Comparison of ENCODE assay signal across 23 cellular contexts in genomic region chr3:5531741-5532140, GRCh38.
"Had no signal": no experiment of that assay in that cellular context is flagged by ENCODE, and none has a peak within 500 bp of the region (broad histone marks: within the 10 kb centered on the region; RNA-seq: fewer than 3 reads in every experiment).

No MANE protein-coding gene starts in this region.

- H3K4me3 ChIP-seq: body of pancreas, breast epithelium had no signal

- H3K27me3 ChIP-seq: body of pancreas had no signal

- H3K27ac ChIP-seq: body of pancreas, breast epithelium had no signal

- H3K4me1 ChIP-seq: body of pancreas, breast epithelium had no signal

- DNase-seq: activated CD4-positive, alpha-beta T cell treated with anti-CD3 and anti-CD28 coated beads, Interleukin-2, amount 10 ng/mL, durations not matched to agents 24 days and 14 days; activated CD4-positive, alpha-beta T cell treated with anti-CD3 and anti-CD28 coated beads, Interleukin-2, amount 50 U/mL, for 4 hours; activated CD8-positive, alpha-beta T cell treated with anti-CD3 and anti-CD28 coated beads for 36 hours; activated effector memory CD4-positive, alpha-beta T cell treated with anti-CD3 and anti-CD28 coated beads, Interleukin-2, amount 50 U/mL, for 16 hours; activated naive CD4-positive, alpha-beta T cell treated with Interleukin-2 at 50 U/mL for 16 hours; activated naive CD8-positive, alpha-beta T cell treated with anti-CD3 and anti-CD28 coated beads, Interleukin-2, amount 10 ng/mL, durations not matched to agents 7 days and 5 days; activated T-cell treated with anti-CD3 and anti-CD28 coated beads, Interleukin-2, amount 50 U/mL, for 1 hour; activated T-cell treated with anti-CD3 and anti-CD28 coated beads, Interleukin-2, amount 50 U/mL, for 72 hours; amygdala; body of pancreas; KG1; NCI-H1092 treated with DMSO at 0.1 percent for 48 hours; NCI-H1417; NCI-H146; NCI-H187; NCI-H2107; NCI-H345; NCI-H524 treated with DMSO at 0.1 percent for 48 hours; OCI-M1; Right ventricle myocardium superior; T1000 had no signal

- H3K36me3 ChIP-seq: breast epithelium had no signal

- ATAC-seq: activated CD8-positive, alpha-beta T cell treated with anti-CD3 and anti-CD28 coated beads for 36 hours; activated T-cell treated with anti-CD3 and anti-CD28 coated beads, Interleukin-2, amount 50 U/mL, for 72 hours; activated T-helper 17 cell treated with anti-CD3 and anti-CD28 coated beads, Interleukin-2, amount 50 U/mL, for 72 hours; body of pancreas had no signal

- H3K9me3 ChIP-seq: body of pancreas, breast epithelium had no signal
